ENCODE assay signal across 1 cellular context in genomic region chr17:1137465-1137894, GRCh38.
TF ChIP-seq lines count a peak whose summit lies in the region.

No MANE protein-coding gene starts in this region.

TF ChIP-seq in K562, 482 proteins besides CTCF, POLR2A, EP300 and RAD21 (continued from another document and continues in another):
- TF ChIP-seq REST (CRISPR knock-in tag; IDR thresholded peaks at IDR 0.05; ENCODE audit: low read depth) (no peak), ZC3H11A (IDR thresholded peaks at IDR 0.05; ENCODE audit: low read depth, low read length) (no peak), TBP (optimal IDR thresholded peaks at IDR 0.05; ENCODE audit: low read depth, low read length) (no peak), ERF (CRISPR knock-in tag; IDR thresholded peaks at IDR 0.05) (no peak), HEY1 (CRISPR knock-in tag; IDR thresholded peaks at IDR 0.05; ENCODE audit: borderline replicate concordance) (no peak), HNRNPK (IDR thresholded peaks at IDR 0.05; ENCODE audit: low read depth, low read length, poor library complexity, severe bottlenecking) (no peak), SIN3B (IDR thresholded peaks at IDR 0.05; ENCODE audit: low read depth) (no peak), NR3C1 (CRISPR knock-in tag; IDR thresholded peaks at IDR 0.05) (no peak), ARNT (IDR thresholded peaks at IDR 0.05) (no peak; a peak in 1 of 4 replicates), E2F1 (CRISPR knock-in tag; IDR thresholded peaks at IDR 0.05) (no peak), SPI1 (IDR thresholded peaks at IDR 0.05; ENCODE audit: borderline replicate concordance, low read depth, low read length) (no peak), XRCC3 (IDR thresholded peaks at IDR 0.05) (no peak), HLTF (IDR thresholded peaks at IDR 0.05) (no peak), POLR2G (IDR thresholded peaks at IDR 0.05; ENCODE audit: low read depth, low read length) (no peak), NRF1 (conservative IDR thresholded peaks at IDR 0.05 in 1 of 2, IDR thresholded peaks at IDR 0.05 in 1 of 2) (peak; percentile 51 to 61), ZNF143 (CRISPR knock-in tag; IDR thresholded peaks at IDR 0.05) (no peak), SRSF3 (IDR thresholded peaks at IDR 0.05; ENCODE audit: insufficient read depth, low read length) (no peak), MAFF (IDR thresholded peaks at IDR 0.05; ENCODE audit: low read length) (no peak), EGR1 (conservative IDR thresholded peaks at IDR 0.05) (no peak), NFYB (IDR thresholded peaks at IDR 0.05; ENCODE audit: extremely low read depth, insufficient read length) (no peak), HNRNPH1 (optimal IDR thresholded peaks at IDR 0.05; ENCODE audit: low read depth, low read length) (no peak), SLC30A9 (CRISPR knock-in tag; IDR thresholded peaks at IDR 0.05) (no peak), CREB1 (IDR thresholded peaks at IDR 0.05) (0 out of 2 replicates have a peak, but pooled peaks have one; percentile 32), CREB1 (CRISPR knock-in tag; IDR thresholded peaks at IDR 0.05) (peak; percentile 45; the same call in 1 of the 2 replicates), MCM7 (IDR thresholded peaks at IDR 0.05) (no peak), PPARD (CRISPR knock-in tag; IDR thresholded peaks at IDR 0.05) (no peak), LCOR (CRISPR knock-in tag; IDR thresholded peaks at IDR 0.05) (no peak), ZNF785 (CRISPR knock-in tag; IDR thresholded peaks at IDR 0.05) (no peak), U2AF1 (optimal IDR thresholded peaks at IDR 0.05; ENCODE audit: low read depth, low read length) (no peak), ATF2 (CRISPR knock-in tag; IDR thresholded peaks at IDR 0.05) (no peak), RBM25 (IDR thresholded peaks at IDR 0.05; ENCODE audit: low read depth, low read length, severe bottlenecking) (no peak), GATA2 (CRISPR knock-in tag; IDR thresholded peaks at IDR 0.05) (no peak), MITF (IDR thresholded peaks at IDR 0.05) (no peak), ZNF766 (CRISPR knock-in tag; conservative IDR thresholded peaks at IDR 0.05) (no peak), ARHGAP35 (IDR thresholded peaks at IDR 0.05; ENCODE audit: partially characterized antibody) (no peak), ZKSCAN8 (CRISPR knock-in tag; IDR thresholded peaks at IDR 0.05) (no peak), FOXA1 (IDR thresholded peaks at IDR 0.05; ENCODE audit: borderline replicate concordance) (no peak), ZNF24 (IDR thresholded peaks at IDR 0.05) (no peak), COPS2 (conservative IDR thresholded peaks at IDR 0.05) (no peak), CBX1 (IDR thresholded peaks at IDR 0.05; ENCODE audit: low read depth) (0 out of 2 replicates have a peak, but pooled peaks have one; percentile 29), L3MBTL2 (IDR thresholded peaks at IDR 0.05) (peak; percentile 79), ZBTB9 (CRISPR knock-in tag; IDR thresholded peaks at IDR 0.05) (no peak), THRAP3 (IDR thresholded peaks at IDR 0.05; ENCODE audit: borderline replicate concordance) (no peak), TAF15 (IDR thresholded peaks at IDR 0.05; ENCODE audit: low read depth, low read length) (no peak), TRIM24 (IDR thresholded peaks at IDR 0.05) (no peak), CHCHD3 (CRISPR knock-in tag; IDR thresholded peaks at IDR 0.05) (no peak), FUS (optimal IDR thresholded peaks at IDR 0.05; ENCODE audit: low read depth, low read length) (no peak), RHOXF2B (CRISPR knock-in tag; conservative IDR thresholded peaks at IDR 0.05) (no peak), SMAD2 (IDR thresholded peaks at IDR 0.05; ENCODE audit: low read depth, low read length) (no peak), HDAC6 (IDR thresholded peaks at IDR 0.05; ENCODE audit: low read depth, low read length) (no peak), SMARCE1 (IDR thresholded peaks at IDR 0.05) (no peak), KDM4B (IDR thresholded peaks at IDR 0.05; ENCODE audit: borderline replicate concordance in 2 of 2, low read depth in 1 of 2) (no peak), ZBTB8A (IDR thresholded peaks at IDR 0.05; ENCODE audit: partially characterized antibody) (no peak), CHD2 (IDR thresholded peaks at IDR 0.05; ENCODE audit: low read depth, low read length) (no peak), ZFP1 (CRISPR knock-in tag; IDR thresholded peaks at IDR 0.05) (no peak), ZNF444 (CRISPR knock-in tag; IDR thresholded peaks at IDR 0.05) (no peak), MYC (IDR thresholded peaks at IDR 0.05; ENCODE audit: low read depth, low read length) (0 out of 2 replicates have a peak, but pooled peaks have one; percentile 37), MYC (CRISPR knock-in tag; IDR thresholded peaks at IDR 0.05; ENCODE audit: borderline replicate concordance, low read depth) (no peak)
- TF ChIP-seq, protein P1, sequence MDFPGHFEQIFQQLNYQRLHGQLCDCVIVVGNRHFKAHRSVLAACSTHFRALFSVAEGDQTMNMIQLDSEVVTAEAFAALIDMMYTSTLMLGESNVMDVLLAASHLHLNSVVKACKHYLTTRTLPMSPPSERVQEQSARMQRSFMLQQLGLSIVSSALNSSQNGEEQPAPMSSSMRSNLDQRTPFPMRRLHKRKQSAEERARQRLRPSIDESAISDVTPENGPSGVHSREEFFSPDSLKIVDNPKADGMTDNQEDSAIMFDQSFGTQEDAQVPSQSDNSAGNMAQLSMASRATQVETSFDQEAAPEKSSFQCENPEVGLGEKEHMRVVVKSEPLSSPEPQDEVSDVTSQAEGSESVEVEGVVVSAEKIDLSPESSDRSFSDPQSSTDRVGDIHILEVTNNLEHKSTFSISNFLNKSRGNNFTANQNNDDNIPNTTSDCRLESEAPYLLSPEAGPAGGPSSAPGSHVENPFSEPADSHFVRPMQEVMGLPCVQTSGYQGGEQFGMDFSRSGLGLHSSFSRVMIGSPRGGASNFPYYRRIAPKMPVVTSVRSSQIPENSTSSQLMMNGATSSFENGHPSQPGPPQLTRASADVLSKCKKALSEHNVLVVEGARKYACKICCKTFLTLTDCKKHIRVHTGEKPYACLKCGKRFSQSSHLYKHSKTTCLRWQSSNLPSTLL (IDR thresholded peaks at IDR 0.05) = no peak
- TF ChIP-seq, protein P2, sequence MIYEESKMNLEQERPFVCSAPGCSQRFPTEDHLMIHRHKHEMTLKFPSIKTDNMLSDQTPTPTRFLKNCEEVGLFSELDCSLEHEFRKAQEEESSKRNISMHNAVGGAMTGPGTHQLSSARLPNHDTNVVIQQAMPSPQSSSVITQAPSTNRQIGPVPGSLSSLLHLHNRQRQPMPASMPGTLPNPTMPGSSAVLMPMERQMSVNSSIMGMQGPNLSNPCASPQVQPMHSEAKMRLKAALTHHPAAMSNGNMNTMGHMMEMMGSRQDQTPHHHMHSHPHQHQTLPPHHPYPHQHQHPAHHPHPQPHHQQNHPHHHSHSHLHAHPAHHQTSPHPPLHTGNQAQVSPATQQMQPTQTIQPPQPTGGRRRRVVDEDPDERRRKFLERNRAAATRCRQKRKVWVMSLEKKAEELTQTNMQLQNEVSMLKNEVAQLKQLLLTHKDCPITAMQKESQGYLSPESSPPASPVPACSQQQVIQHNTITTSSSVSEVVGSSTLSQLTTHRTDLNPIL (CRISPR knock-in tag; IDR thresholded peaks at IDR 0.05) = no peak
- TF ChIP-seq, protein P3, sequence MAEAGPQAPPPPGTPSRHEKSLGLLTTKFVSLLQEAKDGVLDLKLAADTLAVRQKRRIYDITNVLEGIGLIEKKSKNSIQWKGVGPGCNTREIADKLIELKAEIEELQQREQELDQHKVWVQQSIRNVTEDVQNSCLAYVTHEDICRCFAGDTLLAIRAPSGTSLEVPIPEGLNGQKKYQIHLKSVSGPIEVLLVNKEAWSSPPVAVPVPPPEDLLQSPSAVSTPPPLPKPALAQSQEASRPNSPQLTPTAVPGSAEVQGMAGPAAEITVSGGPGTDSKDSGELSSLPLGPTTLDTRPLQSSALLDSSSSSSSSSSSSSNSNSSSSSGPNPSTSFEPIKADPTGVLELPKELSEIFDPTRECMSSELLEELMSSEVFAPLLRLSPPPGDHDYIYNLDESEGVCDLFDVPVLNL (CRISPR knock-in tag; IDR thresholded peaks at IDR 0.05; ENCODE audit: low read depth) = no peak
- TF ChIP-seq, protein P4, sequence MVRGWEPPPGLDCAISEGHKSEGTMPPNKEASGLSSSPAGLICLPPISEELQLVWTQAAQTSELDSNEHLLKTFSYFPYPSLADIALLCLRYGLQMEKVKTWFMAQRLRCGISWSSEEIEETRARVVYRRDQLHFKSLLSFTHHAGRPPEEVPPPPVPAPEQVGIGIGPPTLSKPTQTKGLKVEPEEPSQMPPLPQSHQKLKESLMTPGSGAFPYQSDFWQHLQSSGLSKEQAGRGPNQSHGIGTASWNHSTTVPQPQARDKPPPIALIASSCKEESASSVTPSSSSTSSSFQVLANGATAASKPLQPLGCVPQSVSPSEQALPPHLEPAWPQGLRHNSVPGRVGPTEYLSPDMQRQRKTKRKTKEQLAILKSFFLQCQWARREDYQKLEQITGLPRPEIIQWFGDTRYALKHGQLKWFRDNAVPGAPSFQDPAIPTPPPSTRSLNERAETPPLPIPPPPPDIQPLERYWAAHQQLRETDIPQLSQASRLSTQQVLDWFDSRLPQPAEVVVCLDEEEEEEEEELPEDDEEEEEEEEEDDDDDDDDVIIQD (CRISPR knock-in tag; IDR thresholded peaks at IDR 0.05) = no peak
- TF ChIP-seq, protein P5, sequence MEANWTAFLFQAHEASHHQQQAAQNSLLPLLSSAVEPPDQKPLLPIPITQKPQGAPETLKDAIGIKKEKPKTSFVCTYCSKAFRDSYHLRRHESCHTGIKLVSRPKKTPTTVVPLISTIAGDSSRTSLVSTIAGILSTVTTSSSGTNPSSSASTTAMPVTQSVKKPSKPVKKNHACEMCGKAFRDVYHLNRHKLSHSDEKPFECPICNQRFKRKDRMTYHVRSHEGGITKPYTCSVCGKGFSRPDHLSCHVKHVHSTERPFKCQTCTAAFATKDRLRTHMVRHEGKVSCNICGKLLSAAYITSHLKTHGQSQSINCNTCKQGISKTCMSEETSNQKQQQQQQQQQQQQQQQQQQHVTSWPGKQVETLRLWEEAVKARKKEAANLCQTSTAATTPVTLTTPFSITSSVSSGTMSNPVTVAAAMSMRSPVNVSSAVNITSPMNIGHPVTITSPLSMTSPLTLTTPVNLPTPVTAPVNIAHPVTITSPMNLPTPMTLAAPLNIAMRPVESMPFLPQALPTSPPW (CRISPR knock-in tag; IDR thresholded peaks at IDR 0.05) = no peak
